In the genomic region with DNA sequence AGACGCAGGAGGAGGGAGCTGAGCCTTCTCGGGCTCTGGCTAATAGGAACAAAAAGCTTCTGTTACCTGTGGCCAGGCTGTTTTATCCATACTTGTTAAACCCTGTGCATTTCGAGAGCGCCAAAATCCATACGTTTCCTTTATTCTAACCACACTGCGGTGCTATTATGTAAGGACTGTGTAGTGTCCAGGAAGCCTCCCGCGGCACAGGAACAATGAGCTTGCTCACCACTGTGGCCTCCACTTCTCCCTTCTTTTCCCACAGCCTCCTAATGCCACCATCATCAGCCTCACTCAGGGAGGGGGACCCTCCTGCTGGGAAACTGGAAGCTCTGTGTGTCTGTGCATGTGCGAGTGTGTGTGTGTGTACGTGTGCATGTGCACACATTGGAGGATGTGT, we compare ENCODE assay signal across 17 cellular contexts.
"Had no signal": no experiment of that assay in that cellular context is flagged by ENCODE, and none has a peak within 500 bp of the region (broad histone marks: within the 10 kb centered on the region; RNA-seq: fewer than 3 reads in every experiment).

No MANE protein-coding gene starts in this region.

- H3K9me3 Mint-ChIP-seq: nephron; stimulated activated naive B cell treated with anti-CD40 and anti-IgM and Interleukin-4, amounts not matched to agents 10 μg/mL and 1 μg/mL and 100 μg/mL, for 72 hours; stimulated activated naive CD8-positive, alpha-beta T cell treated with anti-CD3 and anti-CD28 coated beads, Interleukin-15, Interleukin-2, amounts not matched to agents 100 ng/mL and 50 ng/mL, for 24 hours had no signal

- H3K36me3 ChIP-seq: prostate gland, right atrium auricular region, sigmoid colon, thoracic aorta, tibial nerve, upper lobe of left lung, uterus had no signal

- H3K4me3 ChIP-seq: dorsolateral prefrontal cortex, lung, prostate gland, right atrium auricular region, sigmoid colon, thoracic aorta, tibial nerve, upper lobe of left lung, uterus had no signal

- H3K36me3 Mint-ChIP-seq: memory B cell; stimulated activated naive B cell treated with anti-CD40 and anti-IgM and Interleukin-4, amounts not matched to agents 10 μg/mL and 1 μg/mL and 100 μg/mL, for 72 hours had no signal

- H3K4me3 Mint-ChIP-seq: memory B cell; nephron; stimulated activated naive B cell treated with anti-CD40 and anti-IgM and Interleukin-4, amounts not matched to agents 10 μg/mL and 1 μg/mL and 100 μg/mL, for 72 hours; stimulated activated naive CD8-positive, alpha-beta T cell treated with anti-CD3 and anti-CD28 coated beads, Interleukin-15, Interleukin-2, amounts not matched to agents 100 ng/mL and 50 ng/mL, for 24 hours had no signal

- DNase-seq: dorsolateral prefrontal cortex; effector CD4-positive, alpha-beta T cell; head of caudate nucleus; nucleus accumbens; sigmoid colon; stimulated activated CD4-positive, alpha-beta T cell treated with anti-CD3 and anti-CD28 coated beads, Interleukin-4, amount 100 ng/mL, for 4 hours; stimulated activated naive B cell treated with anti-CD40 and anti-IgM and Interleukin-4, amounts not matched to agents 10 μg/mL and 1 μg/mL and 100 μg/mL, for 72 hours; upper lobe of left lung; uterus had no signal

- H3K4me1 Mint-ChIP-seq: memory B cell; stimulated activated naive B cell treated with anti-CD40 and anti-IgM and Interleukin-4, amounts not matched to agents 10 μg/mL and 1 μg/mL and 100 μg/mL, for 72 hours had no signal

- H3K27me3 ChIP-seq: dorsolateral prefrontal cortex, right atrium auricular region, sigmoid colon, tibial nerve, upper lobe of left lung, uterus had no signal

- H3K9me3 ChIP-seq: prostate gland, right atrium auricular region, sigmoid colon, thoracic aorta, tibial nerve, upper lobe of left lung, uterus had no signal

- H3K27ac Mint-ChIP-seq: memory B cell; nephron; stimulated activated naive B cell treated with anti-CD40 and anti-IgM and Interleukin-4, amounts not matched to agents 10 μg/mL and 1 μg/mL and 100 μg/mL, for 72 hours; stimulated activated naive CD8-positive, alpha-beta T cell treated with anti-CD3 and anti-CD28 coated beads, Interleukin-15, Interleukin-2, amounts not matched to agents 100 ng/mL and 50 ng/mL, for 24 hours had no signal

- H3K27me3 Mint-ChIP-seq: stimulated activated naive CD8-positive, alpha-beta T cell treated with anti-CD3 and anti-CD28 coated beads, Interleukin-15, Interleukin-2, amounts not matched to agents 100 ng/mL and 50 ng/mL, for 24 hours had no signal

- H3K27ac ChIP-seq: dorsolateral prefrontal cortex, prostate gland, right atrium auricular region, sigmoid colon, thoracic aorta, tibial nerve, upper lobe of left lung, uterus had no signal

- H3K4me1 ChIP-seq: prostate gland, right atrium auricular region, sigmoid colon, tibial nerve, uterus had no signal
